Comparison of ENCODE assay signal across 8 cellular contexts in the genomic region with DNA sequence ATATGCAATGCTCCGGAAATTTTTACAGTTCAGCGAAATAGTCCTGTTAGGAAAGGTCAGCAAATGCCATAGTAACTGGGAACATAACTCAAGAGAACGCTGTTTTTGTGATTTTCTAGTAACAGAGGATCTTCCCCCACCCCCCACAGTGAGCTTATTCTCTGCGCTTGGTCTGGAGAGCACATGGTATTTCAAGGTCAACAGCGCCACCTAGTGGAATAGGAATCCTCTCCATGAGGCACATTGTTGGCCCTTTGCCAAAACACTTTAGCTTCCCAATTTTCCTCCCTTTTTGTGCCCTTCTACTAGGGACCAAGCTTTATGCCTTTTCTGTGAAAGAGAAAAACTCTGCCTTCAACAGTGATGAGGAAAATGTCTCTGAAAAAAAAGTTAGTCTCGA. TPM values are rescaled to one million over a fixed set of nuclear protein-coding genes. Genes with fewer than 3 reads are reported as not detected.
DNase-seq lines count a peak whose midpoint lies in the region; ATAC-seq, FAIRE-seq and TF ChIP-seq lines count a peak whose summit lies in the region.

No MANE protein-coding gene starts in this region.

- H2AFZ ChIP-seq in PC-3 (ENCODE audit: low read length) = peak overlapping the region; percentile 60

- H3F3A ChIP-seq in PC-3 (ENCODE audit: low read length, unreplicated experiment) = no peaks in the 10 kb centered on the region

- H3K4me2 ChIP-seq in PC-3 (ENCODE audit: low read length) = peak overlapping the region; percentile 29; the same call in 1 of the 2 replicates

- H3K4me1 ChIP-seq in PC-3 (ENCODE audit: insufficient read depth, low read length) (no peaks in the 10 kb centered on the region), pancreas (no peaks in the 10 kb centered on the region)

- 29 to 32% methylated on average over 6 of the region's 6 CpGs for WGBS in pancreas, 2 donors

- ATAC-seq in PC-3 (no peak), pancreas (peak; percentile 56 to 72 (median 66)), HG03196 (IDR thresholded peaks at IDR 0.05; ENCODE audit: unreplicated experiment) (no peak)

- no peak overlapping the region for H3K9ac ChIP-seq in PC-3 (ENCODE audit: low read length)

- CTCF ChIA-PET in PC-3 (lab: Charles Lee) = no interaction called here

- TF ChIP-seq CTCF in PC-3 (conservative IDR thresholded peaks at IDR 0.05; ENCODE audit: low read depth, low read length) (peak; percentile 72), dorsolateral prefrontal cortex (IDR thresholded peaks at IDR 0.05 in 54 of 56, conservative IDR thresholded peaks at IDR 0.05 in 2 of 56; ENCODE audit: low read depth in 1 of 56, partially characterized antibody in 56 of 56) (peak; percentile 38 to 77 (median 65)), pancreas (IDR thresholded peaks at IDR 0.05) (peak; percentile 30 to 62 (median 38))

- no peaks in the 10 kb centered on the region for H3K9me2 ChIP-seq in PC-3 (replicated peaks; ENCODE audit: low read length)

- H3K9me3 ChIP-seq in PC-3 (ENCODE audit: low read length) (peaks cover 5% of the 10 kb centered on the region; the same call in 1 of the 2 replicates), pancreas (no peaks in the 10 kb centered on the region)

- DNase-seq in activated CD8-positive, alpha-beta memory T cell treated with anti-CD3 and anti-CD28 coated beads, Interleukin-2, amount 50 U/mL, for 48 hours = peak; percentile 59
- no peak for DNase-seq in activated CD8-positive, alpha-beta memory T cell treated with anti-CD3 and anti-CD28 coated beads, Interleukin-2, amount 50 U/mL, for 4 hours
- peak; percentile 71 for DNase-seq in Jurkat, Clone E6-1 (ENCODE audit: low read depth, low spot score)
- peak; percentile 74 for DNase-seq in PC-3
- DNase-seq in dorsolateral prefrontal cortex = peak in 7 of 10 donors; percentile 10 to 60 (median 44)
- DNase-seq in pancreas = peak in 4 of 6 donors; percentile 43 to 71 (median 59)
- no peak for DNase-seq in GM19240 (ENCODE audit: insufficient read length, low spot score)

- POLR2A ChIA-PET in PC-3 (lab: Charles Lee; ENCODE audit: unreplicated experiment) = no interaction called here

- BruUV-seq in PC-3 (replicated peaks; lab: Mats Ljungman, UMichigan) = no TSS peak

- H3K27ac ChIP-seq in PC-3 (ENCODE audit: low read length) = no peak overlapping the region
- no peak overlapping the region for H3K27ac ChIP-seq in dorsolateral prefrontal cortex
- H3K27ac ChIP-seq in pancreas = no peak overlapping the region

- H4K20me1 ChIP-seq in PC-3 (ENCODE audit: low read length) = no peaks in the 10 kb centered on the region

- FAIRE-seq in pancreas (lab: Jason Lieb, UNC) = no peak

- H3K36me3 ChIP-seq in PC-3 (ENCODE audit: low read depth, low read length) = no peaks in the 10 kb centered on the region
- H3K36me3 ChIP-seq in pancreas = no peaks in the 10 kb centered on the region

- H3K4me3 ChIP-seq in Jurkat, Clone E6-1 (ENCODE audit: low read length) = no peak overlapping the region
- no peak overlapping the region for H3K4me3 ChIP-seq in PC-3 (ENCODE audit: low read length)
- H3K4me3 ChIP-seq in dorsolateral prefrontal cortex = peak overlapping the region in 3 of 59 donors; percentile 9 to 25 (median 16)
- H3K4me3 ChIP-seq in pancreas = no peak overlapping the region

- intact Hi-C loops in PC-3 (cut with micrococcal nuclease) = no loop called here
- intact Hi-C loops in dorsolateral prefrontal cortex (cut with DNase I) = loop anchor here in 1 of 2 donors (5.0 to 10.0 kb wide), 3 partner anchors 761 to 1821 kb away; a partner anchor contains a TSS
- intact Hi-C loops in pancreas (cut with DNase I) = no loop called here

- H3K27me3 ChIP-seq in PC-3 (ENCODE audit: low read length) (no peaks in the 10 kb centered on the region), dorsolateral prefrontal cortex (no peaks in the 10 kb centered on the region), pancreas (no peaks in the 10 kb centered on the region)

- no peaks in the 10 kb centered on the region for H3K79me2 ChIP-seq in PC-3 (ENCODE audit: low read length)

RNA-seq across cellular contexts. Expression of a gene that starts 13.2 kb away (rescaled TPM):
- polyA plus RNA-seq in Jurkat, Clone E6-1 (2012; ENCODE audit: insufficient read depth, insufficient read length) = not detected
- not detected in 2 replicates for total RNA-seq in PC-3 (2014; rRNA removed)
- total RNA-seq in dorsolateral prefrontal cortex = not detected
- not detected for total RNA-seq in pancreas
- not detected for polyA plus RNA-seq in pancreas

RNA-seq across cellular contexts. Expression of a gene that starts 37.1 kb away (rescaled TPM):
- not detected for polyA plus RNA-seq in Jurkat, Clone E6-1 (2012; ENCODE audit: insufficient read depth, insufficient read length)
- total RNA-seq in PC-3 (2014; rRNA removed) = not detected in 2 replicates
- not detected for total RNA-seq in dorsolateral prefrontal cortex
- total RNA-seq in pancreas = not detected
- not detected for polyA plus RNA-seq in pancreas

RNA-seq across cellular contexts. Expression of a gene that starts 43.4 kb away (rescaled TPM):
- not detected for polyA plus RNA-seq in Jurkat, Clone E6-1 (2012; ENCODE audit: insufficient read depth, insufficient read length)
- total RNA-seq in PC-3 (2014; rRNA removed) (not detected in 2 replicates), dorsolateral prefrontal cortex (under 1 TPM in 3 of 120 experiments, not detected in 117; 0.52 to 0.86 (median 0.66) TPM), pancreas (not detected)
- not detected for polyA plus RNA-seq in pancreas

Comparison
In these comparisons a context has a peak if more than half of its experiments do, and no peak if none do; other contexts are left out.
1. DNase-seq: peak in activated CD8-positive, alpha-beta memory T cell treated with anti-CD3 and anti-CD28 coated beads, Interleukin-2, amount 50 U/mL, for 48 hours (single experiment), Jurkat, Clone E6-1 (single experiment), PC-3 (single experiment), dorsolateral prefrontal cortex (7 of 10) and pancreas (4 of 6); none in activated CD8-positive, alpha-beta memory T cell treated with anti-CD3 and anti-CD28 coated beads, Interleukin-2, amount 50 U/mL, for 4 hours (single experiment) and GM19240 (single experiment).
2. ATAC-seq: peak in pancreas (4 of 4); none in PC-3 (single experiment) and HG03196 (single experiment).
3. Peak in every context shown above with its lines, with median percentiles within 50 percentile points of each other: CTCF ChIP-seq.